ENCODE assay signal across 7 cellular contexts in genomic region chr2:140585016-140585415, GRCh38.
"Had no signal": no experiment of that assay in that cellular context is flagged by ENCODE, and none has a peak within 500 bp of the region (broad histone marks: within the 10 kb centered on the region; RNA-seq: fewer than 3 reads in every experiment).

No MANE protein-coding gene starts in this region.

- H3K4me3 ChIP-seq: GM23248, HAP-1, K562 had no signal

- ATAC-seq: K562 had no signal

- H3K4me1 ChIP-seq: HAP-1 had no signal

- H3K9me3 ChIP-seq: HAP-1 had no signal

- DNase-seq: GM23248, GOT3, H7, IMR-90, KG1 had no signal

- H3K36me3 ChIP-seq: HAP-1 had no signal

- H3K27ac ChIP-seq: GM23248 had no signal
